In the genomic region with DNA sequence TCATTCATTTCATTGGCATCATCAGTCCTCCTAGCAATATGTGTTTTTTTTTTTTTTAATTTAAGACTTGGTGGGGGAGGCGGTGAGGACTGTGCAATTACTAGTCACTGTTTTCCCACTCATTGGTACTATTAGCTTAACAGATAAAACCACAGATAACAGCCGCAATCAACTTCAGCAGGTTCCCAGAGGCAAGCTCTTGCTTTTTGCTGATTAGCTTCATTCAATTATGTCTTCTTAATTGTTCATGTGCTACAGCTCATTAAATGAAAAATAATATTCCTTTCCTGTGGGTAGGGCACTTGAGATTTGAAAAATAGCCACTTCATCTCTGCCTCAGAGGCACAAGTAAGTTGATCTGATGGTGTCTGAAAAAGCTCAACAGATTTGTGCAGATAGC, we compare ENCODE assay signal across 30 cellular contexts.
"Had no signal": no experiment of that assay in that cellular context is flagged by ENCODE, and none has a peak within 500 bp of the region (broad histone marks: within the 10 kb centered on the region; RNA-seq: fewer than 3 reads in every experiment).

No MANE protein-coding gene starts in this region.

- H3K4me3 ChIP-seq: adrenal gland, ascending aorta, left ventricle myocardium inferior, lung, ovary, sigmoid colon, thoracic aorta, uterus had no signal

- H3K9me3 Mint-ChIP-seq: brain, mesothelial cell of epicardium, nephron progenitor cell, type B pancreatic cell had no signal

- H3K27me3 ChIP-seq: adrenal gland, ascending aorta, neutrophil, ovary, sigmoid colon, uterus had no signal

- H3K4me1 Mint-ChIP-seq: activated naive CD8-positive, alpha-beta T cell treated with anti-CD3 and anti-CD28 coated beads for 36 hours; brain; mesothelial cell of epicardium; naive B cell; nephron progenitor cell; stimulated activated effector memory CD8-positive, alpha-beta T cell treated with anti-CD3 and anti-CD28 coated beads, Interleukin-12 subunit alpha, Interleukin-12 subunit beta, amount 100 ng/mL, for 72 hours had no signal

- H3K4me1 ChIP-seq: adrenal gland, ascending aorta, left ventricle myocardium inferior, sigmoid colon, uterus had no signal

- DNase-seq: activated CD4-positive, alpha-beta T cell treated with anti-CD3 and anti-CD28 coated beads for 48 hours; activated CD4-positive, alpha-beta T cell treated with anti-CD3 and anti-CD28 coated beads, Interleukin-2, amount 50 U/mL, for 48 hours; activated CD8-positive, alpha-beta memory T cell treated with anti-CD3 and anti-CD28 coated beads for 24 hours; activated effector memory CD4-positive, alpha-beta T cell treated with anti-CD3 and anti-CD28 coated beads, Interleukin-2, amount 50 U/mL, for 16 hours; activated naive CD4-positive, alpha-beta T cell treated with anti-CD3 and anti-CD28 coated beads for 36 hours; activated naive CD8-positive, alpha-beta T cell treated with anti-CD3 and anti-CD28 coated beads for 36 hours; cortex of kidney; foreskin fibroblast; head of caudate nucleus; left ventricle myocardium inferior; naive B cell; nephron progenitor cell; ovary; sigmoid colon; small intestine; stimulated activated CD4-positive, alpha-beta T cell treated with anti-CD3 and anti-CD28 coated beads, Interleukin-4, amount 100 ng/mL, for 24 hours; uterus; WERI-Rb-1 had no signal

- H3K36me3 ChIP-seq: adrenal gland, ascending aorta, left ventricle myocardium inferior, neutrophil, ovary, sigmoid colon, thoracic aorta, uterus, WERI-Rb-1 had no signal

- H3K36me3 Mint-ChIP-seq: activated naive CD8-positive, alpha-beta T cell treated with anti-CD3 and anti-CD28 coated beads for 36 hours; brain; mesothelial cell of epicardium; naive B cell; stimulated activated effector memory CD8-positive, alpha-beta T cell treated with anti-CD3 and anti-CD28 coated beads, Interleukin-12 subunit alpha, Interleukin-12 subunit beta, amount 100 ng/mL, for 72 hours; type B pancreatic cell had no signal

- H3K27me3 Mint-ChIP-seq: activated naive CD8-positive, alpha-beta T cell treated with anti-CD3 and anti-CD28 coated beads for 36 hours; naive B cell; progenitor cell of endocrine pancreas; stimulated activated naive CD8-positive, alpha-beta T cell treated with anti-CD3 and anti-CD28 coated beads, Interleukin-15, Interleukin-2, amounts not matched to agents 100 ng/mL and 50 ng/mL, for 24 hours; type B pancreatic cell had no signal

- H3K27ac Mint-ChIP-seq: activated naive CD4-positive, alpha-beta T cell treated with anti-CD3 and anti-CD28 coated beads for 36 hours; activated naive CD8-positive, alpha-beta T cell treated with anti-CD3 and anti-CD28 coated beads for 36 hours; brain; mesothelial cell of epicardium; naive B cell; nephron progenitor cell; progenitor cell of endocrine pancreas; stimulated activated effector memory CD8-positive, alpha-beta T cell treated with anti-CD3 and anti-CD28 coated beads, Interleukin-12 subunit alpha, Interleukin-12 subunit beta, amount 100 ng/mL, for 72 hours; stimulated activated naive CD8-positive, alpha-beta T cell treated with anti-CD3 and anti-CD28 coated beads, Interleukin-15, Interleukin-2, amounts not matched to agents 100 ng/mL and 50 ng/mL, for 24 hours; T-helper 2 cell treated with Interferon-gamma antibody and Interleukin-4, amounts not matched to agents 5 μg/mL and 100 μg/mL, for 36 hours; type B pancreatic cell had no signal

- H3K9me3 ChIP-seq: adrenal gland, ascending aorta, left ventricle myocardium inferior, neutrophil, ovary, sigmoid colon, thoracic aorta, uterus had no signal

- H3K27ac ChIP-seq: adrenal gland, ascending aorta, left ventricle myocardium inferior, neutrophil, ovary, sigmoid colon, thoracic aorta, uterus, WERI-Rb-1 had no signal

- H3K4me3 Mint-ChIP-seq: activated naive CD4-positive, alpha-beta T cell treated with anti-CD3 and anti-CD28 coated beads for 36 hours; activated naive CD8-positive, alpha-beta T cell treated with anti-CD3 and anti-CD28 coated beads for 36 hours; brain; mesothelial cell of epicardium; naive B cell; nephron progenitor cell; stimulated activated effector memory CD8-positive, alpha-beta T cell treated with anti-CD3 and anti-CD28 coated beads, Interleukin-12 subunit alpha, Interleukin-12 subunit beta, amount 100 ng/mL, for 72 hours; stimulated activated naive CD8-positive, alpha-beta T cell treated with anti-CD3 and anti-CD28 coated beads, Interleukin-15, Interleukin-2, amounts not matched to agents 100 ng/mL and 50 ng/mL, for 24 hours; T-helper 2 cell treated with Interferon-gamma antibody and Interleukin-4, amounts not matched to agents 5 μg/mL and 100 μg/mL, for 36 hours; type B pancreatic cell had no signal
